In genomic region chr3:138938877-138939562, GRCh38 we compare ENCODE assay signal across 21 cellular contexts. TPM values are rescaled to one million over a fixed set of nuclear protein-coding genes. Genes with fewer than 3 reads are reported as not detected.
DNase-seq lines count a peak whose midpoint lies in the region; ATAC-seq, FAIRE-seq and TF ChIP-seq lines count a peak whose summit lies in the region.
"Had no signal": no experiment of that assay in that cellular context is flagged by ENCODE, and none has a peak within 500 bp of the region (broad histone marks: within the 10 kb centered on the region; RNA-seq: fewer than 3 reads in every experiment).

No MANE protein-coding gene starts in this region.

- H3K36me3 ChIP-seq in HUES6 (ENCODE audit: control insufficient read depth, insufficient read depth, low read length) (no peaks in the 10 kb centered on the region), endodermal cell (ENCODE audit: control insufficient read depth, insufficient read depth, low read length) (no peaks in the 10 kb centered on the region), neural cell (ENCODE audit: insufficient read depth, low read length) (no peaks in the 10 kb centered on the region), psoas muscle (ENCODE audit: insufficient read depth in 1 of 2, low read depth in 1 of 2) (no peaks in the 10 kb centered on the region)
- H3K36me3 ChIP-seq: heart right ventricle, tibial nerve had no signal

- ATAC-seq in CD4-positive, alpha-beta T cell (ENCODE audit: poor library complexity) = no peak
- ATAC-seq in psoas muscle = no peak
- ATAC-seq: heart right ventricle, left colon, Right ventricle myocardium inferior had no signal

- H3K27me3 ChIP-seq in CD4-positive, alpha-beta T cell (ENCODE audit: control insufficient read depth, insufficient read depth, low read length) = peaks cover 94% of the 10 kb centered on the region
- H3K27me3 ChIP-seq in HUES6 (ENCODE audit: control insufficient read depth, insufficient read depth, low read length) (peaks cover 100% of the 10 kb centered on the region), endodermal cell (ENCODE audit: control insufficient read depth, insufficient read depth, low read length, poor library complexity, severe bottlenecking) (peaks cover 100% of the 10 kb centered on the region), neural cell (ENCODE audit: insufficient read depth, low read depth, low read length) (peaks cover 100% of the 10 kb centered on the region), psoas muscle (ENCODE audit: insufficient read depth in 3 of 3, low read length in 2 of 3) (peaks cover 0 to 84% (median 41%) of the 10 kb centered on the region in 3 donors)

- H3K27me3 Mint-ChIP-seq in CD4-positive, alpha-beta T cell = peaks cover 99% of the 10 kb centered on the region
- H3K27me3 Mint-ChIP-seq in endodermal cell (ENCODE audit: insufficient read depth) = peaks cover 93% of the 10 kb centered on the region

- no peak for TF ChIP-seq RAD21 in neural cell (conservative IDR thresholded peaks at IDR 0.05)

- H3K4me3 Mint-ChIP-seq in CD4-positive, alpha-beta T cell = peak overlapping the region; percentile 70
- peak overlapping the region; percentile 47 for H3K4me3 Mint-ChIP-seq in endodermal cell

- H3K4me3 ChIP-seq in HUES6 (ENCODE audit: low read depth, low read length) (peak overlapping the region; percentile 61), endodermal cell (ENCODE audit: low read length) (peak overlapping the region; percentile 66), neural cell (ENCODE audit: low read length) (peak overlapping the region; percentile 32), psoas muscle (no peak overlapping the region)
- H3K4me3 ChIP-seq: heart right ventricle, tibial nerve had no signal

- no peaks in the 10 kb centered on the region for H3F3A ChIP-seq in neural cell (ENCODE audit: insufficient read depth, low read length, poor library complexity, severe bottlenecking)

- POLR2A ChIA-PET in CD4-positive, alpha-beta T cell (lab: Charles Lee) = no interaction called here

- no peaks in the 10 kb centered on the region for H3K36me3 Mint-ChIP-seq in CD4-positive, alpha-beta T cell (ENCODE audit: low read depth)
- H3K36me3 Mint-ChIP-seq in endodermal cell (ENCODE audit: low read depth) = no peaks in the 10 kb centered on the region
- H3K36me3 Mint-ChIP-seq: IgD-negative memory B cell had no signal

- H3K4me2 ChIP-seq in neural cell (ENCODE audit: low read length) = no peak overlapping the region

- H3K9me2 ChIP-seq in neural cell (ENCODE audit: insufficient read depth, low read length) = no peaks in the 10 kb centered on the region

- DNase-seq in CD4-positive, alpha-beta T cell = no peak
- DNase-seq in endodermal cell (no peak), psoas muscle (no peak), DMS79 (lab: John Stamatoyannopoulos, UW) (no peak), DMS153 treated with DMSO at 0.1 percent for 48 hours (lab: John Stamatoyannopoulos, UW; ENCODE audit: unreplicated experiment) (no peak), urothelium cell line (ENCODE audit: low spot score) (no peak)
- DNase-seq: activated CD4-positive, alpha-beta T cell treated with anti-CD3 and anti-CD28 coated beads for 48 hours; amniotic stem cell; DMS153; GOT3; heart right ventricle; left colon; NCI-H1092 treated with DMSO at 0.1 percent for 48 hours; NCI-H2171 treated with DMSO at 0.1 percent for 48 hours; NK-92 treated with Interleukin-12 subunit alpha and Interleukin-12 subunit beta, amount 100 ng/mL, for 24 hours; stimulated activated CD4-positive, alpha-beta T cell treated with anti-CD3 and anti-CD28 coated beads, Interleukin-1b, Interleukin-23, amount 100 ng/mL, for 48 hours had no signal

- no peak for TF ChIP-seq EP300 in neural cell (conservative IDR thresholded peaks at IDR 0.05; ENCODE audit: poor library complexity, severe bottlenecking)

- FAIRE-seq in urothelium cell line (lab: Jason Lieb, UNC) = no peak

- 2 to 4% methylated on average over 9 to 31 of the region's 32 CpGs for WGBS in endodermal cell (ENCODE audit: insufficient coverage in 1 of 2, insufficient read length in 1 of 2), 2 experiments
- WGBS in psoas muscle, 3 donors = 14 to 19% (median 15%) methylated on average over 28 to 32 of the region's 32 CpGs

- no peaks in the 10 kb centered on the region for H3K79me2 ChIP-seq in neural cell (replicated peaks; ENCODE audit: insufficient read depth, low read length)

- H3K4me1 ChIP-seq in HUES6 (ENCODE audit: control insufficient read depth, insufficient read depth, low read length) (peaks cover 44% of the 10 kb centered on the region), endodermal cell (ENCODE audit: control insufficient read depth, insufficient read depth, low read length) (peaks cover 12% of the 10 kb centered on the region), psoas muscle (peaks cover 36% of the 10 kb centered on the region)

- H3K9ac ChIP-seq in HUES6 (ENCODE audit: low read length) = no peak overlapping the region
- H3K9ac ChIP-seq in endodermal cell (ENCODE audit: extremely low read depth, low read length, poor library complexity, severe bottlenecking) = no peak overlapping the region
- no peak overlapping the region for H3K9ac ChIP-seq in neural cell (ENCODE audit: low read length)

- no peak for TF ChIP-seq CTCF in CD4-positive, alpha-beta T cell (IDR thresholded peaks at IDR 0.05)
- TF ChIP-seq CTCF in endodermal cell (conservative IDR thresholded peaks at IDR 0.05) (no peak), neural cell (IDR thresholded peaks at IDR 0.05; ENCODE audit: poor library complexity, severe bottlenecking) (no peak), psoas muscle (IDR thresholded peaks at IDR 0.05) (no peak)

- no peak overlapping the region for H2AFZ ChIP-seq in neural cell (ENCODE audit: low read depth, low read length)

- CTCF ChIA-PET in CD4-positive, alpha-beta T cell (lab: Charles Lee) = interaction anchor here (1.8 to 2.1 kb wide), 2 partner anchors 15 to 23 kb away, joined by 5 to 6 read pairs; no protein-coding TSS in a partner anchor

- H3K27ac ChIP-seq in CD4-positive, alpha-beta T cell (ENCODE audit: low read depth, low read length) = no peak overlapping the region
- H3K27ac ChIP-seq in HUES6 (ENCODE audit: low read depth, low read length) (no peak overlapping the region), endodermal cell (ENCODE audit: low read depth, low read length) (no peak overlapping the region), neural cell (ENCODE audit: low read length) (no peak overlapping the region), psoas muscle (no peak overlapping the region)
- H3K27ac ChIP-seq: heart right ventricle, tibial nerve had no signal

- intact Hi-C loops in CD4-positive, alpha-beta T cell (cut with DNase I, micrococcal nuclease) = no loop called here
- intact Hi-C loops in psoas muscle (cut with DNase I) = loop anchor here in 1 of 2 donors (5.0 kb wide), 1 partner anchor 388 kb away; no protein-coding TSS in a partner anchor

- H3K9me3 Mint-ChIP-seq in CD4-positive, alpha-beta T cell = no peaks in the 10 kb centered on the region
- H3K9me3 Mint-ChIP-seq in endodermal cell = no peaks in the 10 kb centered on the region

- H4K20me1 ChIP-seq in neural cell (ENCODE audit: insufficient read depth) = no peaks in the 10 kb centered on the region

- no peaks in the 10 kb centered on the region for H3K9me3 ChIP-seq in CD4-positive, alpha-beta T cell (ENCODE audit: control insufficient read depth, low read length)
- no peaks in the 10 kb centered on the region for H3K9me3 ChIP-seq in HUES6 (ENCODE audit: control insufficient read depth, insufficient read depth, low read depth, low read length)
- H3K9me3 ChIP-seq in endodermal cell (ENCODE audit: control insufficient read depth, low read length) = no peaks in the 10 kb centered on the region
- no peaks in the 10 kb centered on the region for H3K9me3 ChIP-seq in neural cell (ENCODE audit: low read length)
- no peaks in the 10 kb centered on the region for H3K9me3 ChIP-seq in psoas muscle
- H3K9me3 ChIP-seq: heart right ventricle, tibial nerve had no signal

- no peak overlapping the region for H3K27ac Mint-ChIP-seq in CD4-positive, alpha-beta T cell
- H3K27ac Mint-ChIP-seq in endodermal cell = no peak overlapping the region

- H3K4me1 Mint-ChIP-seq in CD4-positive, alpha-beta T cell (ENCODE audit: low read depth) = peaks cover 48% of the 10 kb centered on the region
- H3K4me1 Mint-ChIP-seq in endodermal cell = peaks cover 27% of the 10 kb centered on the region

TF ChIP-seq in neural cell, 6 proteins besides CTCF, POLR2A, EP300 and RAD21 (continues in another document):
- TF ChIP-seq SMC3 (conservative IDR thresholded peaks at IDR 0.05; ENCODE audit: poor library complexity) (no peak), EZH2 (IDR thresholded peaks at IDR 0.05; ENCODE audit: borderline replicate concordance, insufficient read depth, low read length, poor library complexity, severe bottlenecking) (no peak), MXI1 (conservative IDR thresholded peaks at IDR 0.05; ENCODE audit: poor library complexity, severe bottlenecking) (no peak), POLR2AphosphoS5 (IDR thresholded peaks at IDR 0.05) (no peak), TAF1 (IDR thresholded peaks at IDR 0.05; ENCODE audit: low read depth) (no peak)

RNA-seq across cellular contexts. Expression of gene FOXL2, which starts 7.9 kb away (rescaled TPM):
- total RNA-seq in CD4-positive, alpha-beta T cell = not detected
- total RNA-seq in endodermal cell (under 1 TPM; 0.11 to 0.24 TPM), psoas muscle (under 1 TPM in 2 of 4 donors, not detected in 2; 0.38 to 0.39 TPM)
- polyA plus RNA-seq in endodermal cell (2013, experiment 1 of 2) = 0.21 TPM
- polyA plus RNA-seq in endodermal cell (2013, experiment 2 of 2) = 0.12 TPM
- polyA plus RNA-seq in neural cell (not detected in 2 replicates), psoas muscle (under 1 TPM in 2 of 3 donors, not detected in 1; 0.01 to 0.05 TPM)
- polyA minus RNA-seq in neural cell = not detected in 2 replicates
- total RNA-seq: left colon, Right ventricle myocardium inferior, tibial nerve had no signal
- polyA plus RNA-seq: heart right ventricle, IgD-negative memory B cell had no signal

RNA-seq across cellular contexts. Expression of gene FOXL2NB, which starts 8.0 kb away (rescaled TPM):
- total RNA-seq in CD4-positive, alpha-beta T cell = not detected
- total RNA-seq in endodermal cell (under 1 TPM; 0.24 to 0.40 TPM), psoas muscle (under 1 TPM in 1 of 4 donors, not detected in 3; 0.14 TPM)
- 0.07 TPM for polyA plus RNA-seq in endodermal cell (2013, experiment 1 of 2)
- not detected for polyA plus RNA-seq in endodermal cell (2013, experiment 2 of 2)
- polyA plus RNA-seq in neural cell (not detected in 2 replicates), psoas muscle (under 1 TPM in 1 of 3 donors, not detected in 2; 0.06 TPM)
- polyA minus RNA-seq in neural cell = not detected in 2 replicates
- total RNA-seq: left colon, Right ventricle myocardium inferior, tibial nerve had no signal
- polyA plus RNA-seq: IgD-negative memory B cell had no signal
